2 cellular contexts compared by ENCODE assay signal in genomic region chr6:65935412-65935811, GRCh38.
TF ChIP-seq lines count a peak whose summit lies in the region.

No MANE protein-coding gene starts in this region.

TF ChIP-seq in HepG2, 621 proteins besides CTCF, POLR2A, EP300 and RAD21:
- TF ChIP-seq MAFK (conservative IDR thresholded peaks at IDR 0.05 in 1 of 2, IDR thresholded peaks at IDR 0.05 in 1 of 2; ENCODE audit: low read length in 2 of 2): peak; percentile 50 to 67; a peak in 3 of 4 replicates
- TF ChIP-seq MAFF (IDR thresholded peaks at IDR 0.05; ENCODE audit: low read depth, low read length): peak; percentile 62
- no peak for TF ChIP-seq ELF1 (CRISPR knock-in tag; IDR thresholded peaks at IDR 0.05)

TF ChIP-seq in IMR-90, 13 proteins besides CTCF, POLR2A, EP300 and RAD21:
- TF ChIP-seq RFX5 (IDR thresholded peaks at IDR 0.05; ENCODE audit: low read depth, low read length): no peak
- TF ChIP-seq RCOR1 (IDR thresholded peaks at IDR 0.05; ENCODE audit: insufficient replicate concordance, low read length): no peak
- no peak for TF ChIP-seq NFE2L2 (IDR thresholded peaks at IDR 0.05; ENCODE audit: low read depth, low read length)
- TF ChIP-seq MAFK (IDR thresholded peaks at IDR 0.05; ENCODE audit: low read depth, low read length): 0 out of 2 replicates have a peak, but pooled peaks have one; percentile 10
- TF ChIP-seq BHLHE40 (IDR thresholded peaks at IDR 0.05; ENCODE audit: low read depth, low read length): no peak
- no peak for TF ChIP-seq SMC3 (IDR thresholded peaks at IDR 0.05; ENCODE audit: low read depth, low read length)
- no peak for TF ChIP-seq MXI1 (IDR thresholded peaks at IDR 0.05; ENCODE audit: borderline replicate concordance, low read depth, low read length)
